8 cellular contexts compared by ENCODE assay signal in genomic region chr1:32701951-32702598, GRCh38. TPM values are rescaled to one million over a fixed set of nuclear protein-coding genes. Genes with fewer than 3 reads are reported as not detected.
DNase-seq lines count a peak whose midpoint lies in the region; ATAC-seq and TF ChIP-seq lines count a peak whose summit lies in the region.

No MANE protein-coding gene starts in this region.

- H3K27me3 ChIP-seq in gastroesophageal sphincter: no peaks in the 10 kb centered on the region
- no peaks in the 10 kb centered on the region for H3K27me3 ChIP-seq in ovary

- no peaks in the 10 kb centered on the region for H3K9me3 ChIP-seq in gastroesophageal sphincter
- no peaks in the 10 kb centered on the region for H3K9me3 ChIP-seq in ovary

- DNase-seq in HCEC 1CT (peak; percentile 20), ovary (peak in 4 of 5 donors; percentile 47 to 62 (median 56)), pons (ENCODE audit: low spot score) (no peak)
- DNase-seq in stimulated activated CD4-positive, alpha-beta T cell treated with anti-CD3 and anti-CD28 coated beads, Interleukin-15, amount 100 ng/mL, for 24 hours: no peak

- H3K4me3 ChIP-seq in gastroesophageal sphincter: peak overlapping the region; percentile 67 to 87
- peak overlapping the region; percentile 39 for H3K4me3 ChIP-seq in ovary

- WGBS in gastroesophageal sphincter (ENCODE audit: low coverage in 1 of 2), 2 donors: 0% methylated on average over 2 of the region's 27 CpGs; no CpG with 5 or more reads in 1 of the 2 donors
- WGBS in ovary, 3 donors: 4 to 6% (median 4%) methylated on average over 15 to 27 of the region's 27 CpGs

- peak; percentile 15 for ATAC-seq in SK-N-SH treated with all-trans-retinoic acid at 6 μM for 48 hours
- ATAC-seq in gastroesophageal sphincter: no peak
- no peak for ATAC-seq in GM18498 (IDR thresholded peaks at IDR 0.05; ENCODE audit: unreplicated experiment)
- no peak for ATAC-seq in HG02885 (IDR thresholded peaks at IDR 0.05; ENCODE audit: poor library complexity, unreplicated experiment)

- peak overlapping the region; percentile 95 to 100 (median 98) for H3K27ac ChIP-seq in gastroesophageal sphincter
- H3K27ac ChIP-seq in ovary: peak overlapping the region; percentile 61 to 86

- H3K4me1 ChIP-seq in gastroesophageal sphincter (peaks cover 0 to 82% (median 16%) of the 10 kb centered on the region in 3 donors), ovary (ENCODE audit: insufficient read depth) (peaks cover 14% of the 10 kb centered on the region)

- TF ChIP-seq CTCF in gastroesophageal sphincter (IDR thresholded peaks at IDR 0.05) (no peak), ovary (IDR thresholded peaks at IDR 0.05) (no peak)

- TF ChIP-seq EP300 in gastroesophageal sphincter (IDR thresholded peaks at IDR 0.05): no peak
- no peak for TF ChIP-seq EP300 in ovary (IDR thresholded peaks at IDR 0.05)

- no peak for TF ChIP-seq POLR2A in gastroesophageal sphincter (IDR thresholded peaks at IDR 0.05)
- no peak for TF ChIP-seq POLR2A in ovary (IDR thresholded peaks at IDR 0.05)

- intact Hi-C loops in ovary (cut with DNase I): loop anchor here in 1 of 4 donors (10.0 kb wide), 1 partner anchor 47 kb away; the partner anchor contains the start of genes RBBP4 and ZBTB8OS

- H3K36me3 ChIP-seq in gastroesophageal sphincter: peaks cover 0 to 5% of the 10 kb centered on the region in 2 donors
- H3K36me3 ChIP-seq in ovary: no peaks in the 10 kb centered on the region

TF ChIP-seq in SK-N-SH treated with all-trans-retinoic acid at 6 μM for 48 hours, 23 proteins besides CTCF, POLR2A, EP300 and RAD21:
- TF ChIP-seq ZFP3 (CRISPR knock-in tag; IDR thresholded peaks at IDR 0.05): no peak
- no peak for TF ChIP-seq GLIS3 (CRISPR knock-in tag; IDR thresholded peaks at IDR 0.05)
- TF ChIP-seq, protein P1, sequence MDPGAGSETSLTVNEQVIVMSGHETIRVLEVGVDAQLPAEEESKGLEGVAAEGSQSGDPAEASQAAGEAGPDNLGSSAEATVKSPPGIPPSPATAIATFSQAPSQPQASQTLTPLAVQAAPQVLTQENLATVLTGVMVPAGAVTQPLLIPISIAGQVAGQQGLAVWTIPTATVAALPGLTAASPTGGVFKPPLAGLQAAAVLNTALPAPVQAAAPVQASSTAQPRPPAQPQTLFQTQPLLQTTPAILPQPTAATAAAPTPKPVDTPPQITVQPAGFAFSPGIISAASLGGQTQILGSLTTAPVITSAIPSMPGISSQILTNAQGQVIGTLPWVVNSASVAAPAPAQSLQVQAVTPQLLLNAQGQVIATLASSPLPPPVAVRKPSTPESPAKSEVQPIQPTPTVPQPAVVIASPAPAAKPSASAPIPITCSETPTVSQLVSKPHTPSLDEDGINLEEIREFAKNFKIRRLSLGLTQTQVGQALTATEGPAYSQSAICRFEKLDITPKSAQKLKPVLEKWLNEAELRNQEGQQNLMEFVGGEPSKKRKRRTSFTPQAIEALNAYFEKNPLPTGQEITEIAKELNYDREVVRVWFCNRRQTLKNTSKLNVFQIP (CRISPR knock-in tag; IDR thresholded peaks at IDR 0.05; ENCODE audit: borderline replicate concordance, low read depth): no peak

RNA-seq across cellular contexts. Expression of gene SYNC, which starts 0.5 kb away (rescaled TPM):
- 100 to 1,000 TPM; 132 to 265 (median 167) TPM for total RNA-seq in gastroesophageal sphincter
- total RNA-seq in ovary: 10 to 100 TPM in 3 of 7 donors, 1 to 10 TPM in 4; 3.2 to 13.5 (median 9.8) TPM
- polyA plus RNA-seq in ovary: 10 to 100 TPM in 1 of 2 donors, 1 to 10 TPM in 1; 3.0 to 10.6 TPM

RNA-seq across cellular contexts. Expression of gene RBBP4, which starts 51.1 kb away (rescaled TPM):
- total RNA-seq in gastroesophageal sphincter: 100 to 1,000 TPM in 2 of 4 donors, 10 to 100 TPM in 2; 87.4 to 111 (median 100) TPM
- 100 to 1,000 TPM in 6 of 7 donors, 10 to 100 TPM in 1; 86.3 to 223 (median 191) TPM for total RNA-seq in ovary
- 100 to 1,000 TPM in 1 of 2 donors, 10 to 100 TPM in 1; 78.2 to 117 TPM for polyA plus RNA-seq in ovary

RNA-seq across cellular contexts. Expression of gene ZBTB8OS, which starts 51.7 kb away (rescaled TPM):
- total RNA-seq in gastroesophageal sphincter (10 to 100 TPM; 17.7 to 31.0 (median 28.1) TPM), ovary (10 to 100 TPM; 20.1 to 37.0 (median 27.8) TPM)
- polyA plus RNA-seq in ovary: 10 to 100 TPM; 20.9 to 25.5 TPM

Comparison
In these comparisons a context has a peak if more than half of its experiments do, and no peak if none do; other contexts are left out.
1. DNase-seq: peak in HCEC 1CT (single experiment) and ovary (4 of 5); none in pons (single experiment) and stimulated activated CD4-positive, alpha-beta T cell treated with anti-CD3 and anti-CD28 coated beads, Interleukin-15, amount 100 ng/mL, for 24 hours (single experiment).
2. RNA of gene SYNC, which starts 0.5 kb away (total RNA-seq): 132 to 265 TPM in gastroesophageal sphincter; 3.2 to 13.5 TPM in ovary; every median in the first group is over 4 times any median in the second.